26 cellular contexts compared by ENCODE assay signal in the genomic region with DNA sequence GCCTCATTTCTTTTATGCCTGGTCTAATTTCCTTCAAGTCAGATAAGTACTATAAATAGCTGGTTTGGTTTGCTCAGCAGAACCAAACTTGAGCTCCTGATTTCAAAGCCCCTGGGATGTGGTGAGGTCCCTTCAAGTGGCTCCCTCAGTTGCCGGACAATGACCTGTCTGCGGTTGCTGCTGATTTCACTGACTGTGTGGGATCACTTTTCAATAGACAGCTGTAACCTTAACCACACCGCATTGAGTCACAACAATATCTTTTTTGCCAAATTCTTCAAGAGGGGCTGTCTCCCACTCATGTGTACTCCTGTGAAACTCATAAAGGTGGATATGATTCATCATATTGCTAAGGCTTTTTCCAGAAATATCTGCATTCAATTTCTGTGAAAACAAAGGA. TPM values are rescaled to one million over a fixed set of nuclear protein-coding genes. Genes with fewer than 3 reads are reported as not detected.
DNase-seq lines count a peak whose midpoint lies in the region; ATAC-seq, FAIRE-seq and TF ChIP-seq lines count a peak whose summit lies in the region.
"Had no signal": no experiment of that assay in that cellular context is flagged by ENCODE, and none has a peak within 500 bp of the region (broad histone marks: within the 10 kb centered on the region; RNA-seq: fewer than 3 reads in every experiment).

No MANE protein-coding gene starts in this region.

- H3K9me3 ChIP-seq in SJSA1 (replicated peaks): no peaks in the 10 kb centered on the region
- no peaks in the 10 kb centered on the region for H3K9me3 ChIP-seq in hepatocyte (ENCODE audit: low read depth)
- H3K9me3 ChIP-seq: SK-N-SH had no signal

- no peak overlapping the region for H2AFZ ChIP-seq in hepatocyte

- H3K4me1 Mint-ChIP-seq in nephron: peaks cover 64% of the 10 kb centered on the region
- H3K4me1 Mint-ChIP-seq: CD8-positive, alpha-beta memory T cell had no signal

- H3K9me3 Mint-ChIP-seq in nephron: no peaks in the 10 kb centered on the region
- H3K9me3 Mint-ChIP-seq: CD8-positive, alpha-beta memory T cell had no signal

- in situ Hi-C loops in brain microvascular endothelial cell (cut with HindIII; ENCODE audit: low pct_ligation_motif_present, low sequenced_read_pairs): no loop called here

- H3K27ac ChIP-seq in SJSA1 (no peak overlapping the region), brain microvascular endothelial cell (no peak overlapping the region), hepatocyte (no peak overlapping the region)
- H3K27ac ChIP-seq: C4-2B had no signal

- no peaks in the 10 kb centered on the region for H3K36me3 ChIP-seq in SJSA1
- no peaks in the 10 kb centered on the region for H3K36me3 ChIP-seq in brain microvascular endothelial cell (replicated peaks)
- no peaks in the 10 kb centered on the region for H3K36me3 ChIP-seq in hepatocyte (replicated peaks; ENCODE audit: insufficient read depth, low read depth)

- DNase-seq in LHCN-M2 (ENCODE audit: low read depth) (peak; percentile 86), SJSA1 (ENCODE audit: low read depth in 1 of 2, low spot score in 2 of 2) (peak; percentile 43 to 54), brain microvascular endothelial cell (peak; percentile 7), hepatocyte (ENCODE audit: low spot score) (no peak), GM19239 (ENCODE audit: insufficient read length, low spot score) (no peak)
- DNase-seq: CD8-positive, alpha-beta memory T cell; DMS53; EL; GF-D8; H7; NCI-H1092; NCI-H1436; NCI-H1930; NCI-H524 treated with DMSO at 0.1 percent for 48 hours; NCI-H82; RPMI8226; SHP77; SK-N-SH had no signal

- H3K79me2 ChIP-seq in hepatocyte: no peaks in the 10 kb centered on the region

- H4K20me1 ChIP-seq in hepatocyte (ENCODE audit: insufficient read depth, poor library complexity, severe bottlenecking): no peaks in the 10 kb centered on the region

- H3K4me1 ChIP-seq in SJSA1 (replicated peaks): peaks cover 10% of the 10 kb centered on the region
- no peaks in the 10 kb centered on the region for H3K4me1 ChIP-seq in hepatocyte (ENCODE audit: insufficient read depth)

- peak overlapping the region in 2 of 3 experiments; percentile 22 to 55 for H3K27ac Mint-ChIP-seq in nephron
- H3K27ac Mint-ChIP-seq: CD8-positive, alpha-beta memory T cell had no signal

- ATAC-seq in HG02763 (IDR thresholded peaks at IDR 0.05; ENCODE audit: unreplicated experiment) (no peak), HG03460 (IDR thresholded peaks at IDR 0.05; ENCODE audit: unreplicated experiment) (no peak)
- ATAC-seq: HepG2, K562 had no signal

- H3K36me3 Mint-ChIP-seq in nephron (ENCODE audit: low read depth): no peaks in the 10 kb centered on the region
- H3K36me3 Mint-ChIP-seq: CD8-positive, alpha-beta memory T cell had no signal

- no peaks in the 10 kb centered on the region for H3K27me3 ChIP-seq in SJSA1 (replicated peaks)
- H3K27me3 ChIP-seq in brain microvascular endothelial cell (replicated peaks): no peaks in the 10 kb centered on the region
- no peaks in the 10 kb centered on the region for H3K27me3 ChIP-seq in hepatocyte

- H3K9me2 ChIP-seq in hepatocyte (replicated peaks; ENCODE audit: insufficient read depth): no peaks in the 10 kb centered on the region
- H3K9me2 ChIP-seq: SK-N-SH had no signal

- TF ChIP-seq CTCF in brain microvascular endothelial cell (IDR thresholded peaks at IDR 0.05; ENCODE audit: low read depth, low read length, missing control alignments): no peak
- no peak for TF ChIP-seq CTCF in nephron (IDR thresholded peaks at IDR 0.05; ENCODE audit: unreplicated experiment in 3 of 3)
- TF ChIP-seq CTCF in hepatocyte (IDR thresholded peaks at IDR 0.05; ENCODE audit: poor library complexity): no peak

- peaks cover 7% of the 10 kb centered on the region for H3K27me3 Mint-ChIP-seq in nephron (ENCODE audit: low read depth)

- H3K4me2 ChIP-seq in hepatocyte: no peak overlapping the region
- H3K4me2 ChIP-seq: SK-N-SH had no signal

- no peak overlapping the region for H3K4me3 Mint-ChIP-seq in nephron
- H3K4me3 Mint-ChIP-seq: CD8-positive, alpha-beta memory T cell had no signal

- 94% methylated on average over 3 of the region's 3 CpGs for WGBS in hepatocyte (ENCODE audit: low lambda C conversion rate, missing lambda C conversion rate)

- no peak for FAIRE-seq in GM19239 (lab: Jason Lieb, UNC)
- FAIRE-seq: A204.1, HepG2, K562 had no signal

- H3K4me3 ChIP-seq in SJSA1: no peak overlapping the region
- no peak overlapping the region for H3K4me3 ChIP-seq in brain microvascular endothelial cell (ENCODE audit: low read depth, low read length)
- H3K4me3 ChIP-seq in hepatocyte: no peak overlapping the region
- H3K4me3 ChIP-seq: K562 had no signal

RNA-seq across cellular contexts. Expression of gene ITGA8, which starts 23.1 kb away (rescaled TPM):
- total RNA-seq in LHCN-M2 (2014; rRNA removed) (not detected in 2 replicates), hepatocyte (16.8 and 17.3 TPM in 2 replicates)
- not detected for polyA plus RNA-seq in LHCN-M2 (2012)
- 8.7 and 11.8 TPM in 2 replicates for total RNA-seq in SJSA1 (2014; rRNA removed; shearing (Covaris generic))
- 2.9 and 3.9 TPM in 2 replicates for polyA plus RNA-seq in hepatocyte
- total RNA-seq: CD8-positive, alpha-beta memory T cell; HepG2; OCI-LY7 had no signal
- polyA plus RNA-seq: CD8-positive, alpha-beta memory T cell; HepG2; SK-N-SH had no signal

Comparison
In these comparisons a context has a peak if more than half of its experiments do, and no peak if none do; other contexts are left out.
1. DNase-seq: peak in LHCN-M2 (single experiment), SJSA1 (2 of 2) and brain microvascular endothelial cell (single experiment); none in hepatocyte (single experiment) and GM19239 (single experiment).